In genomic region chr6:39495640-39496039, GRCh38 we compare ENCODE assay signal across 25 cellular contexts.
"Had no signal": no experiment of that assay in that cellular context is flagged by ENCODE, and none has a peak within 500 bp of the region (broad histone marks: within the 10 kb centered on the region; RNA-seq: fewer than 3 reads in every experiment).

No MANE protein-coding gene starts in this region.

- H3K4me1 ChIP-seq: ascending aorta, pancreas, prostate gland, spleen, testis had no signal

- H3K9me3 ChIP-seq: ascending aorta, left ventricle myocardium inferior, pancreas, prostate gland, testis, transverse colon had no signal

- DNase-seq: activated CD4-positive, alpha-beta T cell treated with anti-CD3 and anti-CD28 coated beads for 48 hours; activated CD4-positive, alpha-beta T cell treated with anti-CD3 and anti-CD28 coated beads, Interleukin-2, amount 50 U/mL, for 48 hours; activated CD8-positive, alpha-beta memory T cell treated with anti-CD3 and anti-CD28 coated beads for 24 hours; activated effector memory CD4-positive, alpha-beta T cell treated with anti-CD3 and anti-CD28 coated beads, Interleukin-2, amount 50 U/mL, for 16 hours; activated naive CD4-positive, alpha-beta T cell treated with anti-CD3 and anti-CD28 coated beads, Interleukin-2, amount 10 ng/mL, durations not matched to agents 7 days and 5 days; activated naive CD8-positive, alpha-beta T cell treated with anti-CD3 and anti-CD28 coated beads, Interleukin-2, amount 10 ng/mL, durations not matched to agents 7 days and 5 days; activated T-cell treated with anti-CD3 and anti-CD28 coated beads, Interleukin-2, amount 50 U/mL, for 1 hour; brain microvascular endothelial cell; effector memory CD8-positive, alpha-beta T cell; erythroblast; left ventricle myocardium inferior; nucleus accumbens; pancreas; retina; spleen; stimulated activated naive CD4-positive, alpha-beta T cell; testis; transverse colon had no signal

- H3K4me3 ChIP-seq: ascending aorta, coronary artery, gastroesophageal sphincter, hepatocyte, left ventricle myocardium inferior, lung, pancreas, prostate gland, spleen, testis, transverse colon had no signal

- H3K27me3 ChIP-seq: ascending aorta, brain microvascular endothelial cell, gastroesophageal sphincter, hepatocyte, pancreas, testis, transverse colon had no signal

- H2AFZ ChIP-seq: hepatocyte had no signal

- H3K4me2 ChIP-seq: hepatocyte had no signal

- H3K27ac ChIP-seq: ascending aorta, brain microvascular endothelial cell, coronary artery, hepatocyte, left ventricle myocardium inferior, pancreas, prostate gland, testis, VCaP had no signal

- H3K79me2 ChIP-seq: hepatocyte had no signal

- H3K36me3 ChIP-seq: ascending aorta, brain microvascular endothelial cell, gastroesophageal sphincter, left ventricle myocardium inferior, pancreas, prostate gland, spleen, transverse colon had no signal
